ENCODE assay signal across 29 cellular contexts in the genomic region with DNA sequence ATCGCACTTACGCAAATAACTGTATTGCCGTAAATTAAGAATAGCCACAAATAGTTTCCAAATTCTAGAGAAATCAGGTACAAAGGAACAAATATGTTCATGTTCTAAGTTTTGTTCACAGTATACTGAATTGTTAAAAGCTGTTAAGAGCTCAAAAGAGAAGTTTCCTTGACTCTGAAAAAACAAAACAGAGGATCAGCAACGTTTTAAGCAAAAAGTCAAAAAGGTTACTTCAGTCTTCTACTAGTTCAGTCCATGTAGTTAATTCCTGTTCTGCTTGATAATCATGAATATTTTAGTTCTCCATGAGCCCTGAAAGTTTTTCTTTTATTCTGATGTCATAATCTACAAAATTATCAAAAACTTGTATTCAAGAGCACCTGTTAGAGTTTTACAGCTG.
"Had no signal": no experiment of that assay in that cellular context is flagged by ENCODE, and none has a peak within 500 bp of the region (broad histone marks: within the 10 kb centered on the region; RNA-seq: fewer than 3 reads in every experiment).

No MANE protein-coding gene starts in this region.

- H3K27me3 ChIP-seq: ascending aorta, brain microvascular endothelial cell, dorsolateral prefrontal cortex, esophagus muscularis mucosa, gastrocnemius medialis, heart right ventricle had no signal

- H3K4me3 Mint-ChIP-seq: activated CD4-positive, alpha-beta memory T cell treated with anti-CD3 and anti-CD28 coated beads, Interleukin-2, amount 10 ng/mL, durations not matched to agents 7 days and 5 days; activated CD4-positive, alpha-beta T cell treated with anti-CD3 and anti-CD28 coated beads for 36 hours; activated CD4-positive, alpha-beta T cell treated with anti-CD3 and anti-CD28 coated beads, Interleukin-2, amount 10 ng/mL, durations not matched to agents 7 days and 5 days; activated naive CD4-positive, alpha-beta T cell treated with anti-CD3 and anti-CD28 coated beads, Interleukin-2, amount 10 ng/mL, durations not matched to agents 7 days and 5 days; activated naive CD8-positive, alpha-beta T cell treated with anti-CD3 and anti-CD28 coated beads, Interleukin-2, amount 10 ng/mL, durations not matched to agents 7 days and 5 days; activated T-cell treated with anti-CD3 and anti-CD28 coated beads, Interleukin-2, amount 50 U/mL, for 24 hours; activated T-cell treated with anti-CD3 and anti-CD28 coated beads, Interleukin-2, amount 50 U/mL, for 72 hours; central memory CD8-positive, alpha-beta T cell; dendritic cell treated with granulocyte-macrophage colony-stimulating factor and Interleukin-4, amounts not matched to agents 40 ng/mL and 50 ng/mL, for 4 days; T-helper 17 cell had no signal

- DNase-seq: activated CD4-positive, alpha-beta memory T cell treated with anti-CD3 and anti-CD28 coated beads, Interleukin-2, amount 10 ng/mL, durations not matched to agents 7 days and 5 days; activated CD4-positive, alpha-beta T cell treated with anti-CD3 and anti-CD28 coated beads for 36 hours; activated CD4-positive, alpha-beta T cell treated with anti-CD3 and anti-CD28 coated beads, Interleukin-2, amount 10 ng/mL, durations not matched to agents 7 days and 5 days; activated CD4-positive, alpha-beta T cell treated with anti-CD3 and anti-CD28 coated beads, Interleukin-2, amount 50 U/mL, for 4 hours; activated CD4-positive, CD25-positive, alpha-beta regulatory T cell; activated CD4-positive, CD25-positive, alpha-beta regulatory T cell treated with anti-CD3 and anti-CD28 coated beads, Interleukin-2, amount 50 U/mL, for 72 hours; activated CD8-positive, alpha-beta memory T cell treated with anti-CD3 and anti-CD28 coated beads, Interleukin-2, amount 50 U/mL, for 48 hours; activated gamma-delta T cell; activated naive CD4-positive, alpha-beta T cell; activated naive CD4-positive, alpha-beta T cell treated with anti-CD3 and anti-CD28 coated beads, Interleukin-2, amount 10 ng/mL, durations not matched to agents 7 days and 5 days; activated naive CD8-positive, alpha-beta T cell treated with anti-CD3 and anti-CD28 coated beads, Interleukin-2, amount 10 ng/mL, durations not matched to agents 7 days and 5 days; activated T-cell treated with anti-CD3 and anti-CD28 coated beads for 4 hours; activated T-cell treated with anti-CD3 and anti-CD28 coated beads, Interleukin-2, amount 50 U/mL, for 24 hours; activated T-cell treated with anti-CD3 and anti-CD28 coated beads, Interleukin-2, amount 50 U/mL, for 72 hours; brain microvascular endothelial cell; dorsolateral prefrontal cortex; effector memory CD4-positive, alpha-beta T cell; erythroblast; foreskin keratinocyte; gastrocnemius medialis; heart right ventricle; T-helper 1 cell; T-helper 17 cell had no signal

- H3K27ac Mint-ChIP-seq: activated CD4-positive, alpha-beta memory T cell treated with anti-CD3 and anti-CD28 coated beads, Interleukin-2, amount 10 ng/mL, durations not matched to agents 7 days and 5 days; activated CD4-positive, alpha-beta T cell treated with anti-CD3 and anti-CD28 coated beads for 36 hours; activated CD4-positive, alpha-beta T cell treated with anti-CD3 and anti-CD28 coated beads, Interleukin-2, amount 10 ng/mL, durations not matched to agents 7 days and 5 days; activated naive CD4-positive, alpha-beta T cell treated with anti-CD3 and anti-CD28 coated beads, Interleukin-2, amount 10 ng/mL, durations not matched to agents 7 days and 5 days; activated naive CD4-positive, alpha-beta T cell treated with anti-CD3 and anti-CD28 coated beads, Interleukin-2, amount 50 U/mL, for 72 hours; activated naive CD8-positive, alpha-beta T cell treated with anti-CD3 and anti-CD28 coated beads, Interleukin-2, amount 10 ng/mL, durations not matched to agents 7 days and 5 days; activated T-cell treated with anti-CD3 and anti-CD28 coated beads, Interleukin-2, amount 50 U/mL, for 24 hours; activated T-cell treated with anti-CD3 and anti-CD28 coated beads, Interleukin-2, amount 50 U/mL, for 72 hours; dendritic cell treated with granulocyte-macrophage colony-stimulating factor and Interleukin-4, amounts not matched to agents 40 ng/mL and 50 ng/mL, for 4 days; T-helper 17 cell had no signal

- H3K27me3 Mint-ChIP-seq: dendritic cell treated with granulocyte-macrophage colony-stimulating factor and Interleukin-4, amounts not matched to agents 40 ng/mL and 50 ng/mL, for 4 days had no signal

- H3K9me3 ChIP-seq: ascending aorta, gastrocnemius medialis had no signal

- H3K27ac ChIP-seq: ascending aorta, brain microvascular endothelial cell, coronary artery, dorsolateral prefrontal cortex, esophagus muscularis mucosa, foreskin keratinocyte, gastrocnemius medialis, heart right ventricle had no signal

- H3K4me1 ChIP-seq: ascending aorta, esophagus muscularis mucosa, foreskin keratinocyte, gastrocnemius medialis, heart right ventricle had no signal

- H3K36me3 Mint-ChIP-seq: activated naive CD4-positive, alpha-beta T cell treated with anti-CD3 and anti-CD28 coated beads, Interleukin-2, amount 10 ng/mL, durations not matched to agents 7 days and 5 days; activated naive CD4-positive, alpha-beta T cell treated with anti-CD3 and anti-CD28 coated beads, Interleukin-2, amount 50 U/mL, for 72 hours; activated naive CD8-positive, alpha-beta T cell treated with anti-CD3 and anti-CD28 coated beads, Interleukin-2, amount 10 ng/mL, durations not matched to agents 7 days and 5 days had no signal

- ATAC-seq: activated CD4-positive, alpha-beta T cell treated with anti-CD3 and anti-CD28 coated beads for 36 hours; activated naive CD4-positive, alpha-beta T cell treated with anti-CD3 and anti-CD28 coated beads, Interleukin-2, amount 50 U/mL, for 72 hours; activated T-cell treated with anti-CD3 and anti-CD28 coated beads, Interleukin-2, amount 50 U/mL, for 72 hours; foreskin keratinocyte; gastrocnemius medialis; heart right ventricle; T-helper 17 cell had no signal

- H3K36me3 ChIP-seq: ascending aorta, brain microvascular endothelial cell, esophagus muscularis mucosa, gastrocnemius medialis, heart right ventricle had no signal

- H3K4me3 ChIP-seq: ascending aorta, coronary artery, dorsolateral prefrontal cortex, esophagus muscularis mucosa, gastrocnemius medialis, heart right ventricle had no signal

- H3K4me1 Mint-ChIP-seq: activated CD4-positive, alpha-beta memory T cell treated with anti-CD3 and anti-CD28 coated beads, Interleukin-2, amount 10 ng/mL, durations not matched to agents 7 days and 5 days; activated CD4-positive, alpha-beta T cell treated with anti-CD3 and anti-CD28 coated beads for 36 hours; activated CD4-positive, alpha-beta T cell treated with anti-CD3 and anti-CD28 coated beads, Interleukin-2, amount 10 ng/mL, durations not matched to agents 7 days and 5 days; activated naive CD4-positive, alpha-beta T cell treated with anti-CD3 and anti-CD28 coated beads, Interleukin-2, amount 10 ng/mL, durations not matched to agents 7 days and 5 days; activated naive CD8-positive, alpha-beta T cell treated with anti-CD3 and anti-CD28 coated beads, Interleukin-2, amount 10 ng/mL, durations not matched to agents 7 days and 5 days; central memory CD8-positive, alpha-beta T cell; T-helper 17 cell had no signal
